24 cellular contexts compared by ENCODE assay signal in genomic region chr14:68332011-68332410, GRCh38.
A peak's percentile ranks its signal among the peaks of the same experiment; 100 is the strongest.
DNase-seq lines count a peak whose midpoint lies in the region; ATAC-seq and TF ChIP-seq lines count a peak whose summit lies in the region.
"Had no signal": no experiment of that assay in that cellular context is flagged by ENCODE, and none has a peak within 500 bp of the region (broad histone marks: within the 10 kb centered on the region; RNA-seq: fewer than 3 reads in every experiment).

No MANE protein-coding gene starts in this region.

- CTCF ChIA-PET in OCI-LY7 (lab: Charles Lee; ENCODE audit: unreplicated experiment): no interaction called here

- H3K27ac Mint-ChIP-seq in naive B cell: peak overlapping the region in 4 of 6 donors; percentile 10 to 87 (median 16)
- H3K27ac Mint-ChIP-seq: CD8-positive, alpha-beta memory T cell had no signal

- H3K27ac ChIP-seq in left ventricle myocardium inferior (replicated peaks) (peak overlapping the region; percentile 24), right atrium auricular region (no peak overlapping the region), SK-N-MC (peak overlapping the region; percentile 57), OCI-LY7 (ENCODE audit: low read depth, low read length, poor library complexity, severe bottlenecking) (no peak overlapping the region)
- H3K27ac ChIP-seq: 22Rv1, HL-60, KMS-11, SJSA1 had no signal

- H3K4me1 Mint-ChIP-seq in naive B cell: peaks cover 44 to 67% (median 58%) of the 10 kb centered on the region in 3 donors
- H3K4me1 Mint-ChIP-seq: CD8-positive, alpha-beta memory T cell had no signal

- no peak overlapping the region for H2AFZ ChIP-seq in OCI-LY7 (ENCODE audit: low read length)

- no peaks in the 10 kb centered on the region for H3K79me2 ChIP-seq in OCI-LY7 (ENCODE audit: insufficient read depth, low read depth, low read length)

- POLR2A ChIA-PET in OCI-LY7 (lab: Charles Lee): interaction anchor here (0.8 to 1.8 kb wide), 7 partner anchors 11 to 82 kb away, joined by 3 to 5 read pairs (median 3); no protein-coding TSS in a partner anchor

- ATAC-seq in naive B cell (ENCODE audit: low read depth in 2 of 2) (no peak), GM18517 (IDR thresholded peaks at IDR 0.05; ENCODE audit: unreplicated experiment) (no peak)

- no peaks in the 10 kb centered on the region for H3K27me3 ChIP-seq in left ventricle myocardium inferior (ENCODE audit: low read depth)
- no peaks in the 10 kb centered on the region for H3K27me3 ChIP-seq in right atrium auricular region
- no peaks in the 10 kb centered on the region for H3K27me3 ChIP-seq in BE2C
- H3K27me3 ChIP-seq: SJSA1 had no signal

- DNase-seq in left ventricle myocardium inferior (no peak), right atrium auricular region (ENCODE audit: low spot score) (no peak), SK-N-MC (ENCODE audit: low read depth, low spot score) (no peak), naive B cell (no peak), BE2C (no peak), CD1c-positive myeloid dendritic cell (ENCODE audit: extremely low spot score) (no peak), OCI-LY7 (ENCODE audit: low spot score) (no peak)
- DNase-seq: ACHN; C1 segment of cervical spinal cord; CD8-positive, alpha-beta memory T cell; GDM1; H7; NCI-H1105; NCI-H146; NCI-H2029; NCI-H226; NCI-H510A treated with DMSO at 0.1 percent for 48 hours; NCI-H82; OCI-M1 had no signal

- H3K27me3 Mint-ChIP-seq in naive B cell: no peaks in the 10 kb centered on the region
- H3K27me3 Mint-ChIP-seq: CD8-positive, alpha-beta memory T cell had no signal

- H3K4me1 ChIP-seq in left ventricle myocardium inferior (peaks cover 11% of the 10 kb centered on the region), right atrium auricular region (peaks cover 0 to 5% of the 10 kb centered on the region in 2 donors), BE2C (no peaks in the 10 kb centered on the region), OCI-LY7 (ENCODE audit: insufficient read depth, low read length, poor library complexity, severe bottlenecking) (peaks cover 22% of the 10 kb centered on the region)
- H3K4me1 ChIP-seq: SJSA1 had no signal

- no peaks in the 10 kb centered on the region for H4K20me1 ChIP-seq in OCI-LY7 (ENCODE audit: insufficient read depth, low read length)

- intact Hi-C loops in left ventricle myocardium inferior (cut with micrococcal nuclease) (no loop called here), OCI-LY7 (cut with micrococcal nuclease; ENCODE audit: unreplicated experiment) (no loop called here)

- no peaks in the 10 kb centered on the region for H3K36me3 Mint-ChIP-seq in naive B cell

- no peaks in the 10 kb centered on the region for H3K9me3 Mint-ChIP-seq in naive B cell
- H3K9me3 Mint-ChIP-seq: CD8-positive, alpha-beta memory T cell had no signal

- no peaks in the 10 kb centered on the region for H3K9me2 ChIP-seq in OCI-LY7 (ENCODE audit: insufficient read depth, low read length)

- TF ChIP-seq CTCF in left ventricle myocardium inferior (IDR thresholded peaks at IDR 0.05; ENCODE audit: borderline replicate concordance): no peak
- TF ChIP-seq CTCF in right atrium auricular region (IDR thresholded peaks at IDR 0.05): no peak
- TF ChIP-seq CTCF in BE2C (IDR thresholded peaks at IDR 0.05; ENCODE audit: low read depth, low read length): no peak
- TF ChIP-seq CTCF in OCI-LY7 (conservative IDR thresholded peaks at IDR 0.05; ENCODE audit: low read length): no peak

- no peak overlapping the region for H3K4me2 ChIP-seq in OCI-LY7 (ENCODE audit: low read length)
- H3K4me2 ChIP-seq: KMS-11 had no signal

- H3K9me3 ChIP-seq in left ventricle myocardium inferior (replicated peaks) (no peaks in the 10 kb centered on the region), right atrium auricular region (no peaks in the 10 kb centered on the region), SK-N-MC (ENCODE audit: low read depth, low read length) (no peaks in the 10 kb centered on the region), BE2C (no peaks in the 10 kb centered on the region), OCI-LY7 (ENCODE audit: low read length) (no peaks in the 10 kb centered on the region)
- H3K9me3 ChIP-seq: SJSA1 had no signal

- H3K36me3 ChIP-seq in left ventricle myocardium inferior: no peaks in the 10 kb centered on the region
- no peaks in the 10 kb centered on the region for H3K36me3 ChIP-seq in right atrium auricular region
- H3K36me3 ChIP-seq in SK-N-MC (ENCODE audit: insufficient read depth, low read length): no peaks in the 10 kb centered on the region
- H3K36me3 ChIP-seq in BE2C: no peaks in the 10 kb centered on the region
- H3K36me3 ChIP-seq in OCI-LY7 (ENCODE audit: insufficient read depth, low read length): no peaks in the 10 kb centered on the region
- H3K36me3 ChIP-seq: SJSA1 had no signal

- H3K4me3 ChIP-seq in left ventricle myocardium inferior (no peak overlapping the region), right atrium auricular region (no peak overlapping the region), SK-N-MC (no peak overlapping the region), BE2C (ENCODE audit: low read depth, low read length) (no peak overlapping the region), OCI-LY7 (ENCODE audit: low read depth, low read length, poor library complexity, severe bottlenecking) (no peak overlapping the region)
- H3K4me3 ChIP-seq: SJSA1 had no signal

- no TSS peak for BruUV-seq in OCI-LY7 (replicated peaks; lab: Mats Ljungman, UMichigan)

- no peak overlapping the region for H3K4me3 Mint-ChIP-seq in naive B cell
- H3K4me3 Mint-ChIP-seq: CD8-positive, alpha-beta memory T cell had no signal

- H3K9ac ChIP-seq in SK-N-MC (ENCODE audit: insufficient read length): no peak overlapping the region
- H3K9ac ChIP-seq: KMS-11 had no signal

Comparison
In these comparisons a context has a peak if more than half of its experiments do, and no peak if none do; other contexts are left out.
1. H3K27ac ChIP-seq: peak in left ventricle myocardium inferior (single experiment) and SK-N-MC (single experiment); none in right atrium auricular region (0 of 2) and OCI-LY7 (single experiment).